ENCODE assay signal across 32 cellular contexts in genomic region chr16:68466174-68466573, GRCh38. TPM values are rescaled to one million over a fixed set of nuclear protein-coding genes. Genes with fewer than 3 reads are reported as not detected.
"Had no signal": no experiment of that assay in that cellular context is flagged by ENCODE, and none has a peak within 500 bp of the region (broad histone marks: within the 10 kb centered on the region; RNA-seq: fewer than 3 reads in every experiment).

No MANE protein-coding gene starts in this region.

- H3K9me3 ChIP-seq: gastrocnemius medialis had no signal

- H3K4me3 ChIP-seq: coronary artery, dorsolateral prefrontal cortex, gastrocnemius medialis, heart left ventricle had no signal

- H3K27me3 ChIP-seq: dorsolateral prefrontal cortex, gastrocnemius medialis, heart left ventricle had no signal

- H3K36me3 ChIP-seq: brain microvascular endothelial cell, gastrocnemius medialis, heart left ventricle had no signal

- H3K4me1 ChIP-seq: gastrocnemius medialis had no signal

- FAIRE-seq: astrocyte, bronchial epithelial cell, TTC549 had no signal

- H3K27ac ChIP-seq: brain microvascular endothelial cell, coronary artery, dorsolateral prefrontal cortex, gastrocnemius medialis, heart left ventricle, VCaP had no signal

- DNase-seq: activated CD4-positive, alpha-beta memory T cell treated with anti-CD3 and anti-CD28 coated beads, Interleukin-2, amount 10 ng/mL, durations not matched to agents 7 days and 5 days; activated CD4-positive, alpha-beta T cell treated with anti-CD3 and anti-CD28 coated beads for 1 hour; activated CD4-positive, alpha-beta T cell treated with anti-CD3 and anti-CD28 coated beads for 4 hours; activated CD4-positive, alpha-beta T cell treated with anti-CD3 and anti-CD28 coated beads, Interleukin-2, amount 10 ng/mL, durations not matched to agents 7 days and 5 days; activated CD4-positive, alpha-beta T cell treated with anti-CD3 and anti-CD28 coated beads, Interleukin-2, amount 50 U/mL, for 4 hours; activated CD8-positive, alpha-beta memory T cell treated with anti-CD3 and anti-CD28 coated beads, Interleukin-2, amount 50 U/mL, for 48 hours; activated gamma-delta T cell; activated naive CD4-positive, alpha-beta T cell; activated naive CD4-positive, alpha-beta T cell treated with anti-CD3 and anti-CD28 coated beads, Interleukin-2, amount 10 ng/mL, durations not matched to agents 7 days and 5 days; activated T-cell treated with anti-CD3 and anti-CD28 coated beads for 4 hours; activated T-cell treated with anti-CD3 and anti-CD28 coated beads, Interleukin-2, amount 50 U/mL, for 24 hours; activated T-cell treated with anti-CD3 and anti-CD28 coated beads, Interleukin-2, amount 50 U/mL, for 72 hours; amniotic stem cell; anterior cingulate cortex; brain microvascular endothelial cell; dorsolateral prefrontal cortex; effector memory CD4-positive, alpha-beta T cell; endodermal cell; foreskin fibroblast; gastrocnemius medialis; glutamatergic neuron; heart left ventricle; hypothalamus had no signal

- ATAC-seq: activated T-cell treated with anti-CD3 and anti-CD28 coated beads, Interleukin-2, amount 50 U/mL, for 72 hours; esophagus mucosa; gastrocnemius medialis; heart left ventricle; WTC11 had no signal

RNA-seq across cellular contexts. Expression of gene SMPD3, which starts 17.9 kb away (rescaled TPM):
- total RNA-seq: bronchial epithelial cell, cardiac septum, epithelial cell of proximal tubule had no signal
